ENCODE assay signal across 21 cellular contexts in the genomic region with DNA sequence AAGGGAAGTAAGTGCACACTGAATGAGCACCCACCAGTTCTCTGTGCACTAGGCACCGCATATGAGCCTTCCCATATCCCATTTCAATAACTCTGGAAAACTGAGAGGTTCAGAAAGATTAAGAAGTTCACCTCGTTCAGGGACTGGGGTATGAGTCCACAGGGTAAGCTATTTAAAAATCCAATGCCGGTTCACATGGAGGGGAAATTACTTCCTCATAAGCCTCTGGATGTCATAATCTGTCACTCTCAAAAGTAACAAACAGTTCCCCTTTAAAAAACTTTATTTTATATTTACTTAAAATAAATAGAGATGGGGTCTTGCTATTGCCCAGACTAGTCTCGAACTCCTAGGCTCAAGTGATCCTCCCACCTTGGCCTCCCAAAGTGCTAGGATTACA. TPM values are rescaled to one million over a fixed set of nuclear protein-coding genes. Genes with fewer than 3 reads are reported as not detected.
DNase-seq lines count a peak whose midpoint lies in the region; ATAC-seq and TF ChIP-seq lines count a peak whose summit lies in the region.
"Had no signal": no experiment of that assay in that cellular context is flagged by ENCODE, and none has a peak within 500 bp of the region (broad histone marks: within the 10 kb centered on the region; RNA-seq: fewer than 3 reads in every experiment).

No MANE protein-coding gene starts in this region.

- H3K27ac ChIP-seq in left lung: no peak overlapping the region
- H3K27ac ChIP-seq: RWPE1 had no signal

- no peaks in the 10 kb centered on the region for H3K9me3 ChIP-seq in left lung

- peak; percentile 34 for ATAC-seq in left lung
- no peak for ATAC-seq in HG03095 (IDR thresholded peaks at IDR 0.05; ENCODE audit: unreplicated experiment)
- ATAC-seq: SK-N-SH treated with all-trans-retinoic acid at 6 μM for 48 hours had no signal

- H3K27me3 ChIP-seq in left lung: peaks cover 0 to 16% of the 10 kb centered on the region in 2 donors

- DNase-seq in CD1c-positive myeloid dendritic cell (ENCODE audit: extremely low spot score): peak; percentile 70
- peak; percentile 50 for DNase-seq in MV-4-11 (lab: John Stamatoyannopoulos, UW)
- DNase-seq in SKM-1 treated with dmso at 0.1 percent for 144 hours (lab: John Stamatoyannopoulos, UW; ENCODE audit: unreplicated experiment): peak; percentile 65
- no peak for DNase-seq in left lung
- DNase-seq in T-helper 1 cell: no peak
- DNase-seq in activated CD4-positive, CD25-positive, alpha-beta regulatory T cell (lab: John Stamatoyannopoulos, UW): no peak
- DNase-seq: CD4-positive, CD25-positive, alpha-beta regulatory T cell; DMS79; H7; KG1; NCI-H1048; NCI-H1417 treated with DMSO at 0.1 percent for 48 hours; NCI-H187; NCI-H446; NCI-H526 treated with DMSO at 0.1 percent for 48 hours; SHP77 treated with DMSO at 0.1 percent for 48 hours had no signal

- peaks cover 0 to 32% of the 10 kb centered on the region in 2 donors for H3K4me1 ChIP-seq in left lung

- intact Hi-C loops in left lung (cut with DNase I): no loop called here

- TF ChIP-seq CTCF in left lung (IDR thresholded peaks at IDR 0.05): no peak

- H3K36me3 ChIP-seq in left lung: peaks cover 0 to 11% of the 10 kb centered on the region in 2 donors

- no peak overlapping the region for H3K4me3 ChIP-seq in left lung

RNA-seq across cellular contexts. Expression of a gene that starts 1.9 kb away (rescaled TPM):
- total RNA-seq in left lung: not detected
- total RNA-seq: B cell; CD4-positive, CD25-positive, alpha-beta regulatory T cell; H7; HT1080 had no signal

RNA-seq across cellular contexts. Expression of a gene that starts 40.1 kb away (rescaled TPM):
- total RNA-seq in left lung: 1 to 10 TPM; 2.0 to 6.6 TPM

Comparison
In these comparisons a context has a peak if more than half of its experiments do, and no peak if none do; other contexts are left out.
1. DNase-seq: peak in CD1c-positive myeloid dendritic cell (single experiment), MV-4-11 (single experiment) and SKM-1 treated with dmso at 0.1 percent for 144 hours (single experiment); none in left lung (0 of 2), T-helper 1 cell (0 of 5) and activated CD4-positive, CD25-positive, alpha-beta regulatory T cell (0 of 4).